ENCODE assay signal across 8 cellular contexts in genomic region chr1:234356615-234357269, GRCh38. TPM values are rescaled to one million over a fixed set of nuclear protein-coding genes. Genes with fewer than 3 reads are reported as not detected.
A peak's percentile ranks its signal among the peaks of the same experiment; 100 is the strongest.
DNase-seq lines count a peak whose midpoint lies in the region; ATAC-seq and TF ChIP-seq lines count a peak whose summit lies in the region.
"Not testable (repeated sequence)": the region's sequence is repeated elsewhere in the genome, so short reads cannot be mapped to it uniquely, and the experiment has no call there.

No MANE protein-coding gene starts in this region.

- not testable (repeated sequence) for H3K27ac ChIP-seq in colonic mucosa, left lung

- not testable (repeated sequence) for H3K9me3 ChIP-seq in BE2C, colonic mucosa, left lung

- H3K27me3 ChIP-seq in BE2C (peaks cover 16% of the 10 kb centered on the region), left lung (peaks cover 0 to 17% of the 10 kb centered on the region in 2 donors)
- H3K27me3 ChIP-seq in colonic mucosa = not testable (repeated sequence)

- TF ChIP-seq CTCF in BE2C (IDR thresholded peaks at IDR 0.05; ENCODE audit: low read depth, low read length); colonic mucosa (IDR thresholded peaks at IDR 0.05); left lung (IDR thresholded peaks at IDR 0.05): not testable (repeated sequence)

- H3K4me1 ChIP-seq in BE2C, colonic mucosa, left lung: not testable (repeated sequence)

- H3K4me3 ChIP-seq in BE2C (ENCODE audit: low read depth, low read length) (peak overlapping the region; percentile 53), colonic mucosa (peak overlapping the region; percentile 31), left lung (peak overlapping the region; percentile 16 to 41)

- DNase-seq in BE2C = peak; percentile 52
- DNase-seq in NCI-H1092 treated with DMSO at 0.1 percent for 48 hours (lab: John Stamatoyannopoulos, UW) = peak; percentile 79
- peak; percentile 25 for DNase-seq in SIG-M5 treated with dmso at 0.1 percent for 504 hours (lab: John Stamatoyannopoulos, UW; ENCODE audit: unreplicated experiment)
- peak; percentile 56 for DNase-seq in activated T-cell treated with anti-CD3 and anti-CD28 coated beads, Interleukin-2, amount 50 U/mL, for 1 hour
- DNase-seq in colonic mucosa = peak; percentile 78
- peak; percentile 65 to 92 for DNase-seq in left lung
- peak in 3 of 4 experiments; percentile 16 to 32 (median 29) for DNase-seq in stimulated activated CD4-positive, alpha-beta T cell treated with anti-CD3 and anti-CD28 coated beads, Interleukin-1b, Interleukin-23, amount 100 ng/mL, for 24 hours (ENCODE audit: low read depth in 4 of 4, low spot score in 1 of 4)

- ATAC-seq in GM21360 (IDR thresholded peaks at IDR 0.05; ENCODE audit: unreplicated experiment) (peak; percentile 41), left lung (peak; percentile 92)

- H3K36me3 ChIP-seq in BE2C, colonic mucosa, left lung: not testable (repeated sequence)

- not testable (repeated sequence) for H3K9ac ChIP-seq in colonic mucosa (ENCODE audit: low read depth in 2 of 2, low read length in 2 of 2)

- intact Hi-C loops in colonic mucosa (cut with DNase I); left lung (cut with DNase I): not testable (repeated sequence)

RNA-seq across cellular contexts. Expression of gene COA6, which starts 16.5 kb away (rescaled TPM):
- 63.1 TPM for polyA plus RNA-seq in BE2C (2012; ENCODE audit: insufficient read depth, insufficient read length, low read depth)
- total RNA-seq in colonic mucosa (10 to 100 TPM; 33.9 to 64.5 TPM), left lung (10 to 100 TPM; 27.1 to 27.4 TPM)

Comparison
In these comparisons a context has a peak if more than half of its experiments do, and no peak if none do; other contexts are left out.
1. DNase-seq: peak in every context shown above with its lines; median percentile 79 in NCI-H1092 treated with DMSO at 0.1 percent for 48 hours; 78 in left lung; 78 in colonic mucosa; 56 in activated T-cell treated with anti-CD3 and anti-CD28 coated beads, Interleukin-2, amount 50 U/mL, for 1 hour; 52 in BE2C; 29 in stimulated activated CD4-positive, alpha-beta T cell treated with anti-CD3 and anti-CD28 coated beads, Interleukin-1b, Interleukin-23, amount 100 ng/mL, for 24 hours; 25 in SIG-M5 treated with dmso at 0.1 percent for 504 hours.